ENCODE assay signal across 8 cellular contexts in genomic region chr3:28286595-28286994, GRCh38. TPM values are rescaled to one million over a fixed set of nuclear protein-coding genes. Genes with fewer than 3 reads are reported as not detected.
DNase-seq lines count a peak whose midpoint lies in the region; ATAC-seq and FAIRE-seq lines count a peak whose summit lies in the region.

No MANE protein-coding gene starts in this region.

- ATAC-seq in GM19395 (IDR thresholded peaks at IDR 0.05; ENCODE audit: unreplicated experiment) (peak; percentile 89), HG03354 (IDR thresholded peaks at IDR 0.05; ENCODE audit: poor library complexity, severe bottlenecking, unreplicated experiment) (peak; percentile 89)
- peak; percentile 85 for ATAC-seq in naive thymus-derived CD4-positive, alpha-beta T cell

- FAIRE-seq in endometrium (lab: Jason Lieb, UNC), result peak; percentile 88

- DNase-seq in DMS53 (lab: John Stamatoyannopoulos, UW) (peak; percentile 51), OCI-M2 (lab: John Stamatoyannopoulos, UW; ENCODE audit: unreplicated experiment) (peak; percentile 11), ureter (ENCODE audit: low spot score) (no peak)
- DNase-seq in naive thymus-derived CD4-positive, alpha-beta T cell, result peak in 6 of 9 donors; percentile 12 to 48 (median 36)
- DNase-seq in effector memory CD4-positive, alpha-beta T cell, result no peak

- no peaks in the 10 kb centered on the region for H3K36me3 ChIP-seq in naive thymus-derived CD4-positive, alpha-beta T cell (ENCODE audit: control insufficient read depth in 2 of 3, insufficient read depth in 3 of 3, low read length in 3 of 3)
- H3K36me3 ChIP-seq in effector memory CD4-positive, alpha-beta T cell (ENCODE audit: control insufficient read depth, insufficient read depth, low read length), result no peaks in the 10 kb centered on the region

- H3K27ac Mint-ChIP-seq in naive thymus-derived CD4-positive, alpha-beta T cell, result no peak overlapping the region

- H3K4me3 Mint-ChIP-seq in naive thymus-derived CD4-positive, alpha-beta T cell, result peak overlapping the region in 1 of 10 donors; percentile 66

- H3K27ac ChIP-seq in naive thymus-derived CD4-positive, alpha-beta T cell (ENCODE audit: low read depth, low read length), result no peak overlapping the region
- H3K27ac ChIP-seq in effector memory CD4-positive, alpha-beta T cell (ENCODE audit: insufficient read depth, low read length, poor library complexity, severe bottlenecking), result no peak overlapping the region

- peaks cover 0 to 4% (median 0%) of the 10 kb centered on the region in 11 donors for H3K9me3 Mint-ChIP-seq in naive thymus-derived CD4-positive, alpha-beta T cell

- no peaks in the 10 kb centered on the region for H3K27me3 Mint-ChIP-seq in naive thymus-derived CD4-positive, alpha-beta T cell

- H3K4me3 ChIP-seq in naive thymus-derived CD4-positive, alpha-beta T cell (ENCODE audit: low read length), result no peak overlapping the region
- no peak overlapping the region for H3K4me3 ChIP-seq in effector memory CD4-positive, alpha-beta T cell (ENCODE audit: insufficient read depth, low read depth, low read length, poor library complexity, severe bottlenecking)

- CTCF ChIA-PET in naive thymus-derived CD4-positive, alpha-beta T cell (lab: Charles Lee), result interaction anchor here (0.6 to 4.1 kb wide), 4 partner anchors 41 to 581 kb away, joined by 3 to 22 read pairs (median 8); no protein-coding TSS in a partner anchor

- intact Hi-C loops in naive thymus-derived CD4-positive, alpha-beta T cell (cut with micrococcal nuclease), result loop anchor here (1.0 to 5.0 kb wide), 10 partner anchors 30 to 574 kb away; partner anchors contain the start of gene CMC1 (in 1 of the 2)

- peaks cover 2 to 27% (median 13%) of the 10 kb centered on the region in 7 donors for H3K4me1 Mint-ChIP-seq in naive thymus-derived CD4-positive, alpha-beta T cell

- POLR2A ChIA-PET in naive thymus-derived CD4-positive, alpha-beta T cell (lab: Charles Lee), result no interaction called here

- no peaks in the 10 kb centered on the region for H3K27me3 ChIP-seq in naive thymus-derived CD4-positive, alpha-beta T cell (ENCODE audit: control insufficient read depth in 2 of 2, insufficient read depth in 2 of 2, low read length in 2 of 2)
- no peaks in the 10 kb centered on the region for H3K27me3 ChIP-seq in effector memory CD4-positive, alpha-beta T cell (replicated peaks; ENCODE audit: control insufficient read depth, insufficient read depth, low read length, poor library complexity, severe bottlenecking)

- H3K36me3 Mint-ChIP-seq in naive thymus-derived CD4-positive, alpha-beta T cell, result peaks cover 0 to 15% (median 10%) of the 10 kb centered on the region in 5 donors

- peaks cover 0 to 10% of the 10 kb centered on the region in 2 donors for H3K4me1 ChIP-seq in naive thymus-derived CD4-positive, alpha-beta T cell (ENCODE audit: control insufficient read depth in 2 of 2, insufficient read depth in 2 of 2, low read length in 2 of 2)
- no peaks in the 10 kb centered on the region for H3K4me1 ChIP-seq in effector memory CD4-positive, alpha-beta T cell (ENCODE audit: control insufficient read depth, insufficient read depth, low read length, poor library complexity, severe bottlenecking)

- H3K9me3 ChIP-seq in naive thymus-derived CD4-positive, alpha-beta T cell (ENCODE audit: control insufficient read depth in 2 of 3, low read length in 3 of 3), result no peaks in the 10 kb centered on the region
- H3K9me3 ChIP-seq in effector memory CD4-positive, alpha-beta T cell (ENCODE audit: control insufficient read depth, low read length), result no peaks in the 10 kb centered on the region

RNA-seq across cellular contexts. Expression of gene CMC1, which starts 45.2 kb away (rescaled TPM):
- 10 to 100 TPM; 11.0 to 25.1 (median 13.9) TPM for total RNA-seq in naive thymus-derived CD4-positive, alpha-beta T cell
- polyA plus RNA-seq in naive thymus-derived CD4-positive, alpha-beta T cell, result 10 to 100 TPM; 28.9 to 35.2 TPM
- total RNA-seq in ureter, result 16.9 TPM

Comparison
In these comparisons a context has a peak if more than half of its experiments do, and no peak if none do; other contexts are left out.
1. DNase-seq: peak in DMS53 (single experiment), OCI-M2 (single experiment) and naive thymus-derived CD4-positive, alpha-beta T cell (6 of 9); none in ureter (single experiment) and effector memory CD4-positive, alpha-beta T cell (0 of 3).
2. Peak in every context shown above with its lines, with median percentiles within 50 percentile points of each other: ATAC-seq.